Comparison of ENCODE assay signal across 1 cellular context in genomic region chr15:52180851-52181450, GRCh38.
TF ChIP-seq lines count a peak whose summit lies in the region.

No MANE protein-coding gene starts in this region.

TF ChIP-seq in IMR-90, 13 proteins besides CTCF, POLR2A, EP300 and RAD21:
- TF ChIP-seq RFX5 (IDR thresholded peaks at IDR 0.05; ENCODE audit: low read depth, low read length) (no peak), CHD1 (IDR thresholded peaks at IDR 0.05; ENCODE audit: low read depth, low read length) (no peak), USF2 (IDR thresholded peaks at IDR 0.05; ENCODE audit: low read depth, low read length) (no peak), CEBPB (IDR thresholded peaks at IDR 0.05; ENCODE audit: low read depth, low read length) (no peak), ELK1 (IDR thresholded peaks at IDR 0.05; ENCODE audit: borderline replicate concordance, low read depth, low read length) (no peak), BHLHE40 (IDR thresholded peaks at IDR 0.05; ENCODE audit: low read depth, low read length) (no peak), MAZ (IDR thresholded peaks at IDR 0.05; ENCODE audit: borderline replicate concordance, low read depth, low read length) (no peak), RCOR1 (IDR thresholded peaks at IDR 0.05; ENCODE audit: insufficient replicate concordance, low read length) (no peak), MAFK (IDR thresholded peaks at IDR 0.05; ENCODE audit: low read depth, low read length) (no peak), NFE2L2 (IDR thresholded peaks at IDR 0.05; ENCODE audit: low read depth, low read length) (no peak), SMC3 (IDR thresholded peaks at IDR 0.05; ENCODE audit: low read depth, low read length) (no peak), FOS (IDR thresholded peaks at IDR 0.05; ENCODE audit: low read depth, low read length) (no peak), MXI1 (IDR thresholded peaks at IDR 0.05; ENCODE audit: borderline replicate concordance, low read depth, low read length) (no peak)
TF ChIP-seq in IMR-90: peak in this region for 0.
